Comparison of ENCODE assay signal across 1 cellular context in the genomic region with DNA sequence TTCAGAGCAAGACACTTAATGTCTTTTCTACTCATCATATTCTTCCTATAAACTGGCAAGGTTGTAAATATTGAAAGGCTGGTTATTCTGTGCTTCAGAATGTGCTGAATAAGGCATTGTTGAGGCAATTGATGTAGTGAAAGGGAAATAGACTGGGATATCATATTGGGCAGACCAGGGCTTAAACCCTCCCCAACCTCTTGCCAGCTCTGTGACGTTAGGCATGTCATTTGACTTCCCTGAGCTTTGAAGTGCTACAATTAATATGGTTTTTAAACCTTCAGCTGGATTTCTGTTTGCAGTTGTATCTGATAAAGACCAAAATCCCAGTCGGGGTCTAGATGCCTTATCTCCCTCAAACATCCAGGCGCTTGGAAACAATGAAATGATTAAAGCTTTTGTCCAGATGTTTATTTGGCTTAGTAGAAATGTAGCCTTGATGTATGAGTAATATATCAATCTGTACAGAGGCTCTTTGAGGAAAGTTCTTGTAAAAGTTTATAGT.
TF ChIP-seq lines count a peak whose summit lies in the region.

No MANE protein-coding gene starts in this region.

TF ChIP-seq in endothelial cell of umbilical vein, 7 proteins besides CTCF, POLR2A, EP300 and RAD21 (continued from another document):
- TF ChIP-seq MAX (IDR thresholded peaks at IDR 0.05; ENCODE audit: insufficient read depth, insufficient read length), result no peak
- TF ChIP-seq MYC (IDR thresholded peaks at IDR 0.05; ENCODE audit: low read depth, low read length), result no peak
- TF ChIP-seq JUN (IDR thresholded peaks at IDR 0.05; ENCODE audit: borderline replicate concordance, insufficient read depth, insufficient read length, low read depth), result peak; percentile 48
TF ChIP-seq in endothelial cell of umbilical vein: peak in this region for 2.
